1 cellular context compared by ENCODE assay signal in the genomic region with DNA sequence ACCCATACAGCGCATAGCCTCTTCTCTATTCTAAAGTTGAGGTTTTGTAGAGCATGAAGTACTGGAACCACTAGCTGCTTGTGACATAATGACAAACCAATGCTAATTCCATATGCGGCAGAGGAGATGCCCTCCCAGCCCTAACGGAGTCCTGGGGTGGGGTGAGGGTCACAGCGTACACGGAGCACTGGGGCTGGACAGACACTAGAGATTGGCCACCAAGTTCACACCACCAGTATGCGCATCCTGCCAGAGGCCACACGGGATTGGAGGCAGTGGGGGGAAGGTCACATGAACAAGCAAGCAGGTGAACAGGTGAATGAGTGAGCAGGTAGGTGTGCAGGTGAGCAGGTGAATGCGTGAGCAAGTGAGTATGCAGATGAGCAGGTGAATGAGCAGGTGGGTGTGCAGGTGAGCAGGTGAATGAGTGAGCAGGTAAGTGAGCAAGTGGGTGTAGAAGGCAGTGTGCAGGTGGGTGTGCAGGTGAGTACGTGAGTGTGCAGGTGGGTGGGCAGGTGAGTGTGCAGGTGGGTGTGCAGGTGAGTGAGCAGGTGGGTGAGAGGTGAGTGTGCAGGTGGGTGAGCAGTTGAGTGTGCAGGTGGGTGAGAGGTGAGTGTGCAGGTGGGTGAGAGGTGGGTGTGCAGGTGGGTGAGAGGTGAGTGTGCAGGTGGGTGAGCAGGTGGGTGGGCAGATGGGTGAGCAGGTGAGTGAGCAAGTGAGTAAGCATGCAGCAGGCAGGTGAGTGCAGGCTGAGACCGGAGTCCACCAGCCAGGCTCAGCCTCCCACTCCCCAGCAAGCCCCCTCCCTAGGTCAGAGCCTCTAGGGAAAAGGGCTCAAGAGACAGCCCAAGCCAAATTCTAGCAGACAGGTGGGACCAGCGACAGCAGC.
TF ChIP-seq lines count a peak whose summit lies in the region.

No MANE protein-coding gene starts in this region.

TF ChIP-seq in GM23338, 12 proteins besides CTCF, POLR2A, EP300 and RAD21 (continued from another document):
- TF ChIP-seq, protein P1, sequence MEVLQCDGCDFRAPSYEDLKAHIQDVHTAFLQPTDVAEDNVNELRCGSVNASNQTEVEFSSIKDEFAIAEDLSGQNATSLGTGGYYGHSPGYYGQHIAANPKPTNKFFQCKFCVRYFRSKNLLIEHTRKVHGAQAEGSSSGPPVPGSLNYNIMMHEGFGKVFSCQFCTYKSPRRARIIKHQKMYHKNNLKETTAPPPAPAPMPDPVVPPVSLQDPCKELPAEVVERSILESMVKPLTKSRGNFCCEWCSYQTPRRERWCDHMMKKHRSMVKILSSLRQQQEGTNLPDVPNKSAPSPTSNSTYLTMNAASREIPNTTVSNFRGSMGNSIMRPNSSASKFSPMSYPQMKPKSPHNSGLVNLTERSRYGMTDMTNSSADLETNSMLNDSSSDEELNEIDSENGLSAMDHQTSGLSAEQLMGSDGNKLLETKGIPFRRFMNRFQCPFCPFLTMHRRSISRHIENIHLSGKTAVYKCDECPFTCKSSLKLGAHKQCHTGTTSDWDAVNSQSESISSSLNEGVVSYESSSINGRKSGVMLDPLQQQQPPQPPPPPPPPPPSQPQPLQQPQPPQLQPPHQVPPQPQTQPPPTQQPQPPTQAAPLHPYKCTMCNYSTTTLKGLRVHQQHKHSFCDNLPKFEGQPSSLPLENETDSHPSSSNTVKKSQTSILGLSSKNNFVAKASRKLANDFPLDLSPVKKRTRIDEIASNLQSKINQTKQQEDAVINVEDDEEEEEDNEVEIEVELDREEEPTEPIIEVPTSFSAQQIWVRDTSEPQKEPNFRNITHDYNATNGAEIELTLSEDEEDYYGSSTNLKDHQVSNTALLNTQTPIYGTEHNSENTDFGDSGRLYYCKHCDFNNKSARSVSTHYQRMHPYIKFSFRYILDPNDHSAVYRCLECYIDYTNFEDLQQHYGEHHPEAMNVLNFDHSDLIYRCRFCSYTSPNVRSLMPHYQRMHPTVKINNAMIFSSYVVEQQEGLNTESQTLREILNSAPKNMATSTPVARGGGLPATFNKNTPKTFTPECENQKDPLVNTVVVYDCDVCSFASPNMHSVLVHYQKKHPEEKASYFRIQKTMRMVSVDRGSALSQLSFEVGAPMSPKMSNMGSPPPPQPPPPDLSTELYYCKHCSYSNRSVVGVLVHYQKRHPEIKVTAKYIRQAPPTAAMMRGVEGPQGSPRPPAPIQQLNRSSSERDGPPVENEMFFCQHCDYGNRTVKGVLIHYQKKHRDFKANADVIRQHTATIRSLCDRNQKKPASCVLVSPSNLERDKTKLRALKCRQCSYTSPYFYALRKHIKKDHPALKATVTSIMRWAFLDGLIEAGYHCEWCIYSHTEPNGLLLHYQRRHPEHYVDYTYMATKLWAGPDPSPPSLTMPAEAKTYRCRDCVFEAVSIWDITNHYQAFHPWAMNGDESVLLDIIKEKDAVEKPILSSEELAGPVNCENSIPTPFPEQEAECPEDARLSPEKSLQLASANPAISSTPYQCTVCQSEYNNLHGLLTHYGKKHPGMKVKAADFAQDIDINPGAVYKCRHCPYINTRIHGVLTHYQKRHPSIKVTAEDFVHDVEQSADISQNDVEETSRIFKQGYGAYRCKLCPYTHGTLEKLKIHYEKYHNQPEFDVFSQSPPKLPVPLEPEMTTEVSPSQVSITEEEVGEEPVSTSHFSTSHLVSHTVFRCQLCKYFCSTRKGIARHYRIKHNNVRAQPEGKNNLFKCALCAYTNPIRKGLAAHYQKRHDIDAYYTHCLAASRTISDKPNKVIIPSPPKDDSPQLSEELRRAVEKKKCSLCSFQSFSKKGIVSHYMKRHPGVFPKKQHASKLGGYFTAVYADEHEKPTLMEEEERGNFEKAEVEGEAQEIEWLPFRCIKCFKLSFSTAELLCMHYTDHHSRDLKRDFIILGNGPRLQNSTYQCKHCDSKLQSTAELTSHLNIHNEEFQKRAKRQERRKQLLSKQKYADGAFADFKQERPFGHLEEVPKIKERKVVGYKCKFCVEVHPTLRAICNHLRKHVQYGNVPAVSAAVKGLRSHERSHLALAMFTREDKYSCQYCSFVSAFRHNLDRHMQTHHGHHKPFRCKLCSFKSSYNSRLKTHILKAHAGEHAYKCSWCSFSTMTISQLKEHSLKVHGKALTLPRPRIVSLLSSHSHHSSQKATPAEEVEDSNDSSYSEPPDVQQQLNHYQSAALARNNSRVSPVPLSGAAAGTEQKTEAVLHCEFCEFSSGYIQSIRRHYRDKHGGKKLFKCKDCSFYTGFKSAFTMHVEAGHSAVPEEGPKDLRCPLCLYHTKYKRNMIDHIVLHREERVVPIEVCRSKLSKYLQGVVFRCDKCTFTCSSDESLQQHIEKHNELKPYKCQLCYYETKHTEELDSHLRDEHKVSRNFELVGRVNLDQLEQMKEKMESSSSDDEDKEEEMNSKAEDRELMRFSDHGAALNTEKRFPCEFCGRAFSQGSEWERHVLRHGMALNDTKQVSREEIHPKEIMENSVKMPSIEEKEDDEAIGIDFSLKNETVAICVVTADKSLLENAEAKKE (CRISPR knock-in tag; IDR thresholded peaks at IDR 0.05): no peak
- TF ChIP-seq JUNB (IDR thresholded peaks at IDR 0.05; ENCODE audit: unreplicated experiment) (no peak), ZNF114 (CRISPR knock-in tag; IDR thresholded peaks at IDR 0.05) (no peak), EZH2phosphoT487 (IDR thresholded peaks at IDR 0.05; ENCODE audit: unreplicated experiment) (no peak), POLR2AphosphoS5 (IDR thresholded peaks at IDR 0.05; ENCODE audit: low read depth) (no peak), STAT1 (IDR thresholded peaks at IDR 0.05; ENCODE audit: unreplicated experiment) (no peak), ZNF331 (CRISPR knock-in tag; IDR thresholded peaks at IDR 0.05; ENCODE audit: low read depth) (no peak), NANOG (IDR thresholded peaks at IDR 0.05; ENCODE audit: borderline replicate concordance) (no peak)
- TF ChIP-seq, protein P2, sequence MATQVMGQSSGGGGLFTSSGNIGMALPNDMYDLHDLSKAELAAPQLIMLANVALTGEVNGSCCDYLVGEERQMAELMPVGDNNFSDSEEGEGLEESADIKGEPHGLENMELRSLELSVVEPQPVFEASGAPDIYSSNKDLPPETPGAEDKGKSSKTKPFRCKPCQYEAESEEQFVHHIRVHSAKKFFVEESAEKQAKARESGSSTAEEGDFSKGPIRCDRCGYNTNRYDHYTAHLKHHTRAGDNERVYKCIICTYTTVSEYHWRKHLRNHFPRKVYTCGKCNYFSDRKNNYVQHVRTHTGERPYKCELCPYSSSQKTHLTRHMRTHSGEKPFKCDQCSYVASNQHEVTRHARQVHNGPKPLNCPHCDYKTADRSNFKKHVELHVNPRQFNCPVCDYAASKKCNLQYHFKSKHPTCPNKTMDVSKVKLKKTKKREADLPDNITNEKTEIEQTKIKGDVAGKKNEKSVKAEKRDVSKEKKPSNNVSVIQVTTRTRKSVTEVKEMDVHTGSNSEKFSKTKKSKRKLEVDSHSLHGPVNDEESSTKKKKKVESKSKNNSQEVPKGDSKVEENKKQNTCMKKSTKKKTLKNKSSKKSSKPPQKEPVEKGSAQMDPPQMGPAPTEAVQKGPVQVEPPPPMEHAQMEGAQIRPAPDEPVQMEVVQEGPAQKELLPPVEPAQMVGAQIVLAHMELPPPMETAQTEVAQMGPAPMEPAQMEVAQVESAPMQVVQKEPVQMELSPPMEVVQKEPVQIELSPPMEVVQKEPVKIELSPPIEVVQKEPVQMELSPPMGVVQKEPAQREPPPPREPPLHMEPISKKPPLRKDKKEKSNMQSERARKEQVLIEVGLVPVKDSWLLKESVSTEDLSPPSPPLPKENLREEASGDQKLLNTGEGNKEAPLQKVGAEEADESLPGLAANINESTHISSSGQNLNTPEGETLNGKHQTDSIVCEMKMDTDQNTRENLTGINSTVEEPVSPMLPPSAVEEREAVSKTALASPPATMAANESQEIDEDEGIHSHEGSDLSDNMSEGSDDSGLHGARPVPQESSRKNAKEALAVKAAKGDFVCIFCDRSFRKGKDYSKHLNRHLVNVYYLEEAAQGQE (IDR thresholded peaks at IDR 0.05; ENCODE audit: unreplicated experiment): no peak
